Comparison of ENCODE assay signal across 1 cellular context in genomic region chr3:33440328-33440577, GRCh38.
A peak's percentile ranks its signal among the peaks of the same experiment; 100 is the strongest.
TF ChIP-seq lines count a peak whose summit lies in the region.

TSS of gene UBP1 (minus strand) at chr3:33440405. CDS start at chr3:33439848, 557 bp downstream.

TF ChIP-seq in HepG2, 621 proteins besides CTCF, POLR2A, EP300 and RAD21 (continued from another document and continues in another):
- TF ChIP-seq ZNF512 (CRISPR knock-in tag; IDR thresholded peaks at IDR 0.05), result no peak
- no peak for TF ChIP-seq MAFK (conservative IDR thresholded peaks at IDR 0.05 in 1 of 2, IDR thresholded peaks at IDR 0.05 in 1 of 2; ENCODE audit: low read length in 2 of 2)
- TF ChIP-seq ZNF879 (CRISPR knock-in tag; IDR thresholded peaks at IDR 0.05), result no peak
- no peak for TF ChIP-seq ZBTB43 (CRISPR knock-in tag; conservative IDR thresholded peaks at IDR 0.05)
- no peak for TF ChIP-seq BRD4 (CRISPR knock-in tag; IDR thresholded peaks at IDR 0.05)
- peak; percentile 27; the same call in 1 of the 2 replicates for TF ChIP-seq SAP130 (CRISPR knock-in tag; IDR thresholded peaks at IDR 0.05; ENCODE audit: low read depth)
- no peak for TF ChIP-seq TEF (CRISPR knock-in tag; IDR thresholded peaks at IDR 0.05)
- TF ChIP-seq ZNF562 (CRISPR knock-in tag; IDR thresholded peaks at IDR 0.05; ENCODE audit: borderline replicate concordance), result no peak
- no peak for TF ChIP-seq NFAT5 (CRISPR knock-in tag; IDR thresholded peaks at IDR 0.05)
- no peak for TF ChIP-seq ZMAT5 (CRISPR knock-in tag; IDR thresholded peaks at IDR 0.05; ENCODE audit: borderline replicate concordance, low read depth)
- TF ChIP-seq TFAP4 (IDR thresholded peaks at IDR 0.05; ENCODE audit: borderline replicate concordance, low read depth), result no peak; the same call in 1 of the 2 replicates
- TF ChIP-seq KLF11 (CRISPR knock-in tag; IDR thresholded peaks at IDR 0.05), result no peak
- no peak for TF ChIP-seq EZH2 (conservative IDR thresholded peaks at IDR 0.05; ENCODE audit: low read depth, low read length)
- TF ChIP-seq ZNF609 (CRISPR knock-in tag; IDR thresholded peaks at IDR 0.05; ENCODE audit: borderline replicate concordance), result peak; percentile 44; the same call in 1 of the 2 replicates
- no peak for TF ChIP-seq EEA1 (CRISPR knock-in tag; IDR thresholded peaks at IDR 0.05; ENCODE audit: borderline replicate concordance)
- no peak for TF ChIP-seq PBX2 (CRISPR knock-in tag; IDR thresholded peaks at IDR 0.05)
- TF ChIP-seq RAD51 (IDR thresholded peaks at IDR 0.05; ENCODE audit: borderline replicate concordance), result no peak
- no peak for TF ChIP-seq THAP8 (CRISPR knock-in tag; IDR thresholded peaks at IDR 0.05; ENCODE audit: borderline replicate concordance)
- no peak for TF ChIP-seq NAIF1 (CRISPR knock-in tag; IDR thresholded peaks at IDR 0.05; ENCODE audit: borderline replicate concordance)
- no peak for TF ChIP-seq ZNF660 (CRISPR knock-in tag; IDR thresholded peaks at IDR 0.05; ENCODE audit: borderline replicate concordance, low read depth)
- no peak for TF ChIP-seq GZF1 (CRISPR knock-in tag; IDR thresholded peaks at IDR 0.05)
- TF ChIP-seq ZNF280B (CRISPR knock-in tag; IDR thresholded peaks at IDR 0.05; ENCODE audit: borderline replicate concordance), result no peak
- peak; percentile 56; the same call in 1 of the 2 replicates for TF ChIP-seq PAXIP1 (CRISPR knock-in tag; conservative IDR thresholded peaks at IDR 0.05)
- TF ChIP-seq ZNF253 (CRISPR knock-in tag; IDR thresholded peaks at IDR 0.05; ENCODE audit: borderline replicate concordance), result no peak
- TF ChIP-seq SKIL (CRISPR knock-in tag; IDR thresholded peaks at IDR 0.05; ENCODE audit: borderline replicate concordance), result 0 out of 2 replicates have a peak, but pooled peaks have one; percentile 28
- no peak for TF ChIP-seq TOPORS (CRISPR knock-in tag; IDR thresholded peaks at IDR 0.05)
- TF ChIP-seq FOSL2 (CRISPR knock-in tag; IDR thresholded peaks at IDR 0.05), result no peak
